In the genomic region with DNA sequence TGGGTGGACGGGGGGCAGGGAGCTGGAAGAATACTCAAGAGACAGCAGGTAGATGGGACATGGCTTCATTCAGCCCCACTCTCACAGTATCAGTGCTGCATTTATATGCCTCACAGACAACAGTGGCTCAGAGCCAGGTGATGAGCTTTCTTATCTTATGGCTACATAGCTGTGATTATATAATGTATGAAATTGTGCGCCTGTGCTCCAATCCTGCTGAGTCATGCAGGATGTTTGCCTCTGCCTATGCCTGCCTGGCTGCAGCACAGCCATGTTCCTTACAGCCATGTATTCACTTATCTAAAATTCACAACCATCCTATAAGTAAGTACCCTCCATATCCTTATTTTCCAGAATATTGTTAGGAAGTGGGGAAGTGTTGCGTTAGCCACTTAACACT, we compare ENCODE assay signal across 1 cellular context.
TF ChIP-seq lines count a peak whose summit lies in the region.

No MANE protein-coding gene starts in this region.

TF ChIP-seq in HepG2, 621 proteins besides CTCF, POLR2A, EP300 and RAD21 (continued from another document):
- TF ChIP-seq, protein P1, sequence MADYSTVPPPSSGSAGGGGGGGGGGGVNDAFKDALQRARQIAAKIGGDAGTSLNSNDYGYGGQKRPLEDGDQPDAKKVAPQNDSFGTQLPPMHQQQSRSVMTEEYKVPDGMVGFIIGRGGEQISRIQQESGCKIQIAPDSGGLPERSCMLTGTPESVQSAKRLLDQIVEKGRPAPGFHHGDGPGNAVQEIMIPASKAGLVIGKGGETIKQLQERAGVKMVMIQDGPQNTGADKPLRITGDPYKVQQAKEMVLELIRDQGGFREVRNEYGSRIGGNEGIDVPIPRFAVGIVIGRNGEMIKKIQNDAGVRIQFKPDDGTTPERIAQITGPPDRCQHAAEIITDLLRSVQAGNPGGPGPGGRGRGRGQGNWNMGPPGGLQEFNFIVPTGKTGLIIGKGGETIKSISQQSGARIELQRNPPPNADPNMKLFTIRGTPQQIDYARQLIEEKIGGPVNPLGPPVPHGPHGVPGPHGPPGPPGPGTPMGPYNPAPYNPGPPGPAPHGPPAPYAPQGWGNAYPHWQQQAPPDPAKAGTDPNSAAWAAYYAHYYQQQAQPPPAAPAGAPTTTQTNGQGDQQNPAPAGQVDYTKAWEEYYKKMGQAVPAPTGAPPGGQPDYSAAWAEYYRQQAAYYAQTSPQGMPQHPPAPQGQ (CRISPR knock-in tag; IDR thresholded peaks at IDR 0.05; ENCODE audit: borderline replicate concordance) = no peak
- no peak for TF ChIP-seq ZNF224 (CRISPR knock-in tag; IDR thresholded peaks at IDR 0.05)
- TF ChIP-seq NFE2L2 (IDR thresholded peaks at IDR 0.05; ENCODE audit: low read length) = peak; percentile 77
- TF ChIP-seq CCAR2 (optimal IDR thresholded peaks at IDR 0.05; ENCODE audit: low read depth, low read length) = no peak
- TF ChIP-seq, protein P2, sequence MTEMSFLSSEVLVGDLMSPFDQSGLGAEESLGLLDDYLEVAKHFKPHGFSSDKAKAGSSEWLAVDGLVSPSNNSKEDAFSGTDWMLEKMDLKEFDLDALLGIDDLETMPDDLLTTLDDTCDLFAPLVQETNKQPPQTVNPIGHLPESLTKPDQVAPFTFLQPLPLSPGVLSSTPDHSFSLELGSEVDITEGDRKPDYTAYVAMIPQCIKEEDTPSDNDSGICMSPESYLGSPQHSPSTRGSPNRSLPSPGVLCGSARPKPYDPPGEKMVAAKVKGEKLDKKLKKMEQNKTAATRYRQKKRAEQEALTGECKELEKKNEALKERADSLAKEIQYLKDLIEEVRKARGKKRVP (CRISPR knock-in tag; IDR thresholded peaks at IDR 0.05) = no peak
- no peak for TF ChIP-seq FOXO1 (CRISPR knock-in tag; IDR thresholded peaks at IDR 0.05)
- TF ChIP-seq MAFK (conservative IDR thresholded peaks at IDR 0.05 in 1 of 2, IDR thresholded peaks at IDR 0.05 in 1 of 2; ENCODE audit: low read length in 2 of 2) = 0 out of 4 replicates have a peak, but pooled peaks of 1 of the 2 experiments have one; percentile 2
- TF ChIP-seq, protein P3, sequence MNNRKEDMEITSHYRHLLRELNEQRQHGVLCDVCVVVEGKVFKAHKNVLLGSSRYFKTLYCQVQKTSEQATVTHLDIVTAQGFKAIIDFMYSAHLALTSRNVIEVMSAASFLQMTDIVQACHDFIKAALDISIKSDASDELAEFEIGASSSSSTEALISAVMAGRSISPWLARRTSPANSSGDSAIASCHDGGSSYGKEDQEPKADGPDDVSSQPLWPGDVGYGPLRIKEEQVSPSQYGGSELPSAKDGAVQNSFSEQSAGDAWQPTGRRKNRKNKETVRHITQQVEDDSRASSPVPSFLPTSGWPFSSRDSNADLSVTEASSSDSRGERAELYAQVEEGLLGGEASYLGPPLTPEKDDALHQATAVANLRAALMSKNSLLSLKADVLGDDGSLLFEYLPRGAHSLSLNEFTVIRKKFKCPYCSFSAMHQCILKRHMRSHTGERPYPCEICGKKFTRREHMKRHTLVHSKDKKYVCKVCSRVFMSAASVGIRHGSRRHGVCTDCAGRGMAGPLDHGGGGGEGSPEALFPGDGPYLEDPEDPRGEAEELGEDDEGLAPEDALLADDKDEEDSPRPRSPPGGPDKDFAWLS (CRISPR knock-in tag; IDR thresholded peaks at IDR 0.05; ENCODE audit: borderline replicate concordance) = no peak
